In genomic region chr14:79587875-79588274, GRCh38 we compare ENCODE assay signal across 22 cellular contexts.
DNase-seq lines count a peak whose midpoint lies in the region; ATAC-seq and TF ChIP-seq lines count a peak whose summit lies in the region.
"Had no signal": no experiment of that assay in that cellular context is flagged by ENCODE, and none has a peak within 500 bp of the region (broad histone marks: within the 10 kb centered on the region; RNA-seq: fewer than 3 reads in every experiment).

No MANE protein-coding gene starts in this region.

- H3K27me3 Mint-ChIP-seq in activated CD4-positive, alpha-beta T cell treated with anti-CD3 and anti-CD28 coated beads for 36 hours: no peaks in the 10 kb centered on the region

- ATAC-seq in activated CD4-positive, alpha-beta T cell treated with anti-CD3 and anti-CD28 coated beads for 36 hours: peak; percentile 61
- ATAC-seq in HG03442 (IDR thresholded peaks at IDR 0.05; ENCODE audit: unreplicated experiment): peak; percentile 65
- ATAC-seq: GM23338, HepG2 had no signal

- peak overlapping the region; percentile 10 for H3K27ac ChIP-seq in neural cell (ENCODE audit: low read length)
- H3K27ac ChIP-seq: 22Rv1, C4-2B, HL-60, PC-9, SK-N-MC had no signal

- TF ChIP-seq RAD21 in neural cell (conservative IDR thresholded peaks at IDR 0.05): no peak

- no peak overlapping the region for H3K4me3 Mint-ChIP-seq in activated CD4-positive, alpha-beta T cell treated with anti-CD3 and anti-CD28 coated beads for 36 hours
- H3K4me3 Mint-ChIP-seq: GM23338 had no signal

- no peaks in the 10 kb centered on the region for H3K36me3 Mint-ChIP-seq in activated CD4-positive, alpha-beta T cell treated with anti-CD3 and anti-CD28 coated beads for 36 hours (ENCODE audit: low read depth)

- H4K20me1 ChIP-seq in neural cell (ENCODE audit: insufficient read depth): no peaks in the 10 kb centered on the region

- H3K27ac Mint-ChIP-seq in activated CD4-positive, alpha-beta T cell treated with anti-CD3 and anti-CD28 coated beads for 36 hours: no peak overlapping the region
- H3K27ac Mint-ChIP-seq: GM23338 had no signal

- CTCF ChIA-PET in activated CD4-positive, alpha-beta T cell treated with anti-CD3 and anti-CD28 coated beads for 36 hours (lab: Charles Lee): no interaction called here

- H3K27me3 ChIP-seq in neural cell (ENCODE audit: insufficient read depth, low read depth, low read length): no peaks in the 10 kb centered on the region

- peak overlapping the region; percentile 26 for H3K4me2 ChIP-seq in neural cell (ENCODE audit: low read length)
- H3K4me2 ChIP-seq: GM23338, PC-9 had no signal

- no peaks in the 10 kb centered on the region for H3K4me1 Mint-ChIP-seq in activated CD4-positive, alpha-beta T cell treated with anti-CD3 and anti-CD28 coated beads for 36 hours

- no peaks in the 10 kb centered on the region for H3K79me2 ChIP-seq in neural cell (replicated peaks; ENCODE audit: insufficient read depth, low read length)

- no peaks in the 10 kb centered on the region for H3K36me3 ChIP-seq in neural cell (ENCODE audit: insufficient read depth, low read length)
- H3K36me3 ChIP-seq: HAP-1 had no signal

- intact Hi-C loops in activated CD4-positive, alpha-beta T cell treated with anti-CD3 and anti-CD28 coated beads for 36 hours (cut with DNase I, micrococcal nuclease): no loop called here

- TF ChIP-seq EP300 in neural cell (conservative IDR thresholded peaks at IDR 0.05; ENCODE audit: poor library complexity, severe bottlenecking): no peak

- peaks cover 3% of the 10 kb centered on the region for H3F3A ChIP-seq in neural cell (ENCODE audit: insufficient read depth, low read length, poor library complexity, severe bottlenecking)

- no peaks in the 10 kb centered on the region for H3K9me2 ChIP-seq in neural cell (ENCODE audit: insufficient read depth, low read length)

- no peak for DNase-seq in activated CD4-positive, alpha-beta T cell treated with anti-CD3 and anti-CD28 coated beads for 36 hours
- DNase-seq in activated CD4-positive, alpha-beta T cell treated with anti-CD3 and anti-CD28 coated beads, Interleukin-2, amount 50 U/mL, for 1 hour: no peak
- peak; percentile 7 for DNase-seq in GM12865 (ENCODE audit: low read depth)
- no peak for DNase-seq in AG20443 (ENCODE audit: low spot score)
- no peak for DNase-seq in GM19240 (ENCODE audit: insufficient read length, low spot score)
- no peak for DNase-seq in stimulated activated CD4-positive, alpha-beta T cell treated with anti-CD3 and anti-CD28 coated beads, Interleukin-2, amount 100 ng/mL, for 24 hours
- DNase-seq: NCI-H1436, NCI-H187 treated with DMSO at 0.1 percent for 48 hours, NCI-H510A, NCI-H748 treated with DMSO at 0.1 percent for 48 hours, PC-9, RPMI8226, SHP77 treated with DMSO at 0.1 percent for 48 hours had no signal

- no peaks in the 10 kb centered on the region for H3K9me3 ChIP-seq in neural cell (ENCODE audit: low read length)
- H3K9me3 ChIP-seq: HAP-1 had no signal

- H3K9ac ChIP-seq in neural cell (ENCODE audit: low read length): no peak overlapping the region

- H3K4me3 ChIP-seq in GM12865 (ENCODE audit: low read depth, low read length) (no peak overlapping the region), neural cell (ENCODE audit: low read length) (peak overlapping the region; percentile 23)
- H3K4me3 ChIP-seq: GM23338, HAP-1, PC-9, SK-N-MC had no signal

- no peak overlapping the region for H2AFZ ChIP-seq in neural cell (ENCODE audit: low read depth, low read length)
- H2AFZ ChIP-seq: GM23338, PC-9 had no signal

- POLR2A ChIA-PET in activated CD4-positive, alpha-beta T cell treated with anti-CD3 and anti-CD28 coated beads for 36 hours (lab: Charles Lee): no interaction called here

- H3K9me3 Mint-ChIP-seq in activated CD4-positive, alpha-beta T cell treated with anti-CD3 and anti-CD28 coated beads for 36 hours (ENCODE audit: low read depth): peaks cover 2% of the 10 kb centered on the region

- TF ChIP-seq CTCF in GM12865 (IDR thresholded peaks at IDR 0.05; ENCODE audit: insufficient read depth, low read depth, low read length, missing control alignments): no peak
- TF ChIP-seq CTCF in neural cell (IDR thresholded peaks at IDR 0.05; ENCODE audit: poor library complexity, severe bottlenecking): no peak

TF ChIP-seq in neural cell, 6 proteins besides CTCF, POLR2A, EP300 and RAD21:
- no peak for TF ChIP-seq SMC3 (conservative IDR thresholded peaks at IDR 0.05; ENCODE audit: poor library complexity)
